15 cellular contexts compared by ENCODE assay signal in genomic region chr11:11409916-11410315, GRCh38. TPM values are rescaled to one million over a fixed set of nuclear protein-coding genes. Genes with fewer than 3 reads are reported as not detected.
A peak's percentile ranks its signal among the peaks of the same experiment; 100 is the strongest.
DNase-seq lines count a peak whose midpoint lies in the region; ATAC-seq and TF ChIP-seq lines count a peak whose summit lies in the region.
"Had no signal": no experiment of that assay in that cellular context is flagged by ENCODE, and none has a peak within 500 bp of the region (broad histone marks: within the 10 kb centered on the region; RNA-seq: fewer than 3 reads in every experiment).

No MANE protein-coding gene starts in this region.

- TF ChIP-seq EP300 in transverse colon (IDR thresholded peaks at IDR 0.05; ENCODE audit: low read depth): no peak

- peaks cover 9 to 62% (median 41%) of the 10 kb centered on the region in 9 donors for H3K4me1 ChIP-seq in heart right ventricle
- peaks cover 24 to 45% (median 31%) of the 10 kb centered on the region in 4 donors for H3K4me1 ChIP-seq in transverse colon
- peaks cover 9% of the 10 kb centered on the region for H3K4me1 ChIP-seq in smooth muscle cell (ENCODE audit: low read depth)

- peaks cover 0 to 7% (median 0%) of the 10 kb centered on the region in 9 donors for H3K36me3 ChIP-seq in heart right ventricle
- H3K36me3 ChIP-seq in transverse colon: no peaks in the 10 kb centered on the region
- no peaks in the 10 kb centered on the region for H3K36me3 ChIP-seq in smooth muscle cell (ENCODE audit: low read depth)
- H3K36me3 ChIP-seq: prostate gland had no signal

- peak overlapping the region; percentile 47 for H3K4me3 Mint-ChIP-seq in glutamatergic neuron (ENCODE audit: unreplicated experiment)
- H3K4me3 Mint-ChIP-seq: activated T-cell treated with anti-CD3 and anti-CD28 coated beads, Interleukin-2, amount 50 U/mL, for 72 hours; immature natural killer cell had no signal

- no peak overlapping the region for H3K27ac Mint-ChIP-seq in glutamatergic neuron (ENCODE audit: unreplicated experiment)
- H3K27ac Mint-ChIP-seq: activated T-cell treated with anti-CD3 and anti-CD28 coated beads, Interleukin-2, amount 50 U/mL, for 72 hours; immature natural killer cell had no signal

- ATAC-seq in heart right ventricle: peak in 6 of 8 donors; percentile 13 to 56 (median 28)
- ATAC-seq: activated T-cell treated with anti-CD3 and anti-CD28 coated beads, Interleukin-2, amount 50 U/mL, for 72 hours had no signal

- H3K4me3 ChIP-seq in heart right ventricle (no peak overlapping the region), transverse colon (no peak overlapping the region), smooth muscle cell (no peak overlapping the region)
- H3K4me3 ChIP-seq: dorsolateral prefrontal cortex, prostate gland had no signal

- no peaks in the 10 kb centered on the region for H3K9me3 ChIP-seq in heart right ventricle
- no peaks in the 10 kb centered on the region for H3K9me3 ChIP-seq in transverse colon
- no peaks in the 10 kb centered on the region for H3K9me3 ChIP-seq in smooth muscle cell (replicated peaks; ENCODE audit: low read depth)
- H3K9me3 ChIP-seq: prostate gland had no signal

- peaks cover 15% of the 10 kb centered on the region for H3K9me3 Mint-ChIP-seq in glutamatergic neuron (ENCODE audit: unreplicated experiment)
- H3K9me3 Mint-ChIP-seq: activated T-cell treated with anti-CD3 and anti-CD28 coated beads, Interleukin-2, amount 50 U/mL, for 72 hours; immature natural killer cell had no signal

- in situ Hi-C loops in transverse colon (cut with MboI; ENCODE audit: low pct_ligation_motif_present in 1 of 4, low pct_unique_long_range_greater_than_20kb in 1 of 4, low sequenced_read_pairs in 3 of 4): no loop called here

- intact Hi-C loops in heart right ventricle (cut with DNase I): loop anchor here in 8 of 10 donors (5.0 to 10.0 kb wide), 5 partner anchors 125 to 375 kb away; partner anchors contain the start of gene GALNT18 (in 2 of the 8)
- intact Hi-C loops in cardiac septum (cut with DNase I): loop anchor here (5.0 kb wide), 3 partner anchors 72 to 207 kb away; no protein-coding TSS in a partner anchor
- intact Hi-C loops in transverse colon (cut with DNase I; ENCODE audit: low total_unique reads): no loop called here

- H3K27ac ChIP-seq in heart right ventricle (peak overlapping the region in 5 of 10 donors; percentile 15 to 56 (median 34)), transverse colon (peak overlapping the region; percentile 1 to 78 (median 18)), smooth muscle cell (ENCODE audit: low read depth) (no peak overlapping the region)
- H3K27ac ChIP-seq: prostate gland had no signal

- H2AFZ ChIP-seq in smooth muscle cell (ENCODE audit: low read depth): no peak overlapping the region

- H3K27me3 ChIP-seq in heart right ventricle (peaks cover 0 to 25% (median 0%) of the 10 kb centered on the region in 7 donors), transverse colon (no peaks in the 10 kb centered on the region), smooth muscle cell (ENCODE audit: low read depth) (no peaks in the 10 kb centered on the region)
- H3K27me3 ChIP-seq: dorsolateral prefrontal cortex had no signal

- TF ChIP-seq CTCF in heart right ventricle (IDR thresholded peaks at IDR 0.05) (no peak), glutamatergic neuron (IDR thresholded peaks at IDR 0.05; ENCODE audit: partially characterized antibody, unreplicated experiment) (no peak), transverse colon (IDR thresholded peaks at IDR 0.05) (no peak), smooth muscle cell (IDR thresholded peaks at IDR 0.05; ENCODE audit: borderline replicate concordance, insufficient read depth, poor library complexity, severe bottlenecking) (no peak)

- WGBS in heart right ventricle, 2 donors: 54 to 61% methylated on average over 3 of the region's 3 CpGs
- WGBS in transverse colon (ENCODE audit: low coverage in 1 of 2), 2 donors: 35% methylated on average over 3 of the region's 3 CpGs; no CpG with 5 or more reads in 1 of the 2 donors
- 76% methylated on average over 3 of the region's 3 CpGs for WGBS in smooth muscle cell (ENCODE audit: low lambda C conversion rate)

- peaks cover 9% of the 10 kb centered on the region for H3K36me3 Mint-ChIP-seq in glutamatergic neuron (ENCODE audit: unreplicated experiment)
- H3K36me3 Mint-ChIP-seq: immature natural killer cell had no signal

- peaks cover 11% of the 10 kb centered on the region for H3K27me3 Mint-ChIP-seq in glutamatergic neuron (ENCODE audit: unreplicated experiment)

- H3K79me2 ChIP-seq in smooth muscle cell (ENCODE audit: low read depth): no peaks in the 10 kb centered on the region

- no peak for TF ChIP-seq POLR2A in transverse colon (IDR thresholded peaks at IDR 0.05)

- H3F3A ChIP-seq in smooth muscle cell (ENCODE audit: low read depth): peaks cover 21% of the 10 kb centered on the region

- H3K4me1 Mint-ChIP-seq in glutamatergic neuron (ENCODE audit: low read depth, unreplicated experiment): peaks cover 68% of the 10 kb centered on the region
- H3K4me1 Mint-ChIP-seq: immature natural killer cell had no signal

- H3K9ac ChIP-seq in smooth muscle cell (ENCODE audit: low read depth): no peak overlapping the region

- DNase-seq in heart right ventricle: peak in 1 of 2 donors; percentile 23
- no peak for DNase-seq in cardiac septum (ENCODE audit: low spot score)
- peak; percentile 63 for DNase-seq in NCI-H345 (lab: John Stamatoyannopoulos, UW)
- DNase-seq in glutamatergic neuron: no peak
- peak; percentile 23 for DNase-seq in transverse colon
- no peak for DNase-seq in central memory CD4-positive, alpha-beta T cell
- DNase-seq in activated naive CD4-positive, alpha-beta T cell (lab: John Stamatoyannopoulos, UW): no peak
- no peak for DNase-seq in smooth muscle cell (lab: John Stamatoyannopoulos, UW; ENCODE audit: unreplicated experiment)
- DNase-seq: activated T-cell treated with anti-CD3 and anti-CD28 coated beads, Interleukin-2, amount 50 U/mL, for 72 hours; AML-193; aorta; DND-41; dorsolateral prefrontal cortex; immature natural killer cell had no signal

- H4K20me1 ChIP-seq in smooth muscle cell (ENCODE audit: low read depth): no peaks in the 10 kb centered on the region

- no peak overlapping the region for H3K4me2 ChIP-seq in smooth muscle cell

RNA-seq across cellular contexts. Expression of gene CSNK2A3, which starts 56.9 kb away (rescaled TPM):
- total RNA-seq in heart right ventricle (1 to 10 TPM in 5 of 10 donors, under 1 TPM in 5; 0.57 to 2.2 (median 1.00) TPM), cardiac septum (1.6 TPM), glutamatergic neuron (ENCODE audit: unreplicated experiment) (17.4 TPM), transverse colon (1 to 10 TPM in 1 of 4 donors, under 1 TPM in 2, not detected in 1; 0.64 to 1.5 (median 0.68) TPM), smooth muscle cell (1.1 and 2.2 TPM in 2 replicates)
- polyA plus RNA-seq in heart right ventricle (under 1 TPM in 1 of 2 donors, not detected in 1; 0.59 TPM), smooth muscle cell (1.0 and 1.6 TPM in 2 replicates)

Comparison
In these comparisons a context has a peak if more than half of its experiments do, and no peak if none do; other contexts are left out.
1. DNase-seq: peak in NCI-H345 (single experiment) and transverse colon (single experiment); none in cardiac septum (single experiment), glutamatergic neuron (single experiment), central memory CD4-positive, alpha-beta T cell (single experiment), activated naive CD4-positive, alpha-beta T cell (0 of 4) and smooth muscle cell (single experiment).